ENCODE assay signal across 1 cellular context in the genomic region with DNA sequence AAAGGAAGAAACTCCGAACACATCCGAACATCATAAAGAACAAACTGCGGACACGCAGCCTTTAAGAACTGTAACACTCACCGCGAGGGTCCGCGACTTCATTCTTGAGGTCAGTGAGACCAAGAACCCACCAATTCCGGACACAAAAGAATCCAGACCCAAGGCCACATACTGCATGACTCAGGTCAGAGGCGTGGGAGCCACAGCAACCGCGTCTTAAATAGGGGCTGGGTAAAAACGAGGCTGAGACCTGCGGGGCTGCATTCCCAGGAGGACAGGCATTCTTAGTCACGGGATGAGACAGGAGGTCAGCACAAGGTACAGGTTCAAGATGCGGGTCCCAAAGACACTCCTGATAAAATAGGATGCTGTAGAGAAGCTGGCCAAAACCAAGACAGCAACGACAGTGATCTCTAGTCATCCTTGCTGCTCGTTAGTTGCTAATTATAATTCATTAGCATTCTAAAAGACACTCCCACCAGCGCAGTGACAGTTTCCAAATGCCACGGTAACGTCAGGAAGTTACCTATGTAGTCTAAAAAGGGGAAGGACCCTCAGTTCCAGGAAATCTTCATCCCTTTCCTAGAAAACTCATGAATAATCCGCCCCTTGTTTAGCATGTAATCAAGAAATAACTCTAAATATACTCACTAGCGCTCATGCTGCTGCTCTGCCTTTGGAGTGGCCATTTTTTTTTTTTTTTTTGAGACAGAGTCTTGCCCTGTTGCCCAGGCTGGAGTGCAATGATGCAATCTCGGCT.
TF ChIP-seq lines count a peak whose summit lies in the region.

No MANE protein-coding gene starts in this region.

TF ChIP-seq in H1, 55 proteins besides CTCF, POLR2A, EP300 and RAD21:
- no peak for TF ChIP-seq RXRA (IDR thresholded peaks at IDR 0.05; ENCODE audit: insufficient read depth, low read depth, low read length)
- no peak for TF ChIP-seq CREB1 (IDR thresholded peaks at IDR 0.05)
- TF ChIP-seq RFX5 (IDR thresholded peaks at IDR 0.05; ENCODE audit: borderline replicate concordance, low read depth, low read length), result no peak
- TF ChIP-seq SP2 (IDR thresholded peaks at IDR 0.05; ENCODE audit: low read length), result no peak
- no peak for TF ChIP-seq SP1 (IDR thresholded peaks at IDR 0.05; ENCODE audit: low read depth, low read length)
- no peak for TF ChIP-seq SRF (IDR thresholded peaks at IDR 0.05; ENCODE audit: low read depth, low read length)
